ENCODE assay signal across 24 cellular contexts in the genomic region with DNA sequence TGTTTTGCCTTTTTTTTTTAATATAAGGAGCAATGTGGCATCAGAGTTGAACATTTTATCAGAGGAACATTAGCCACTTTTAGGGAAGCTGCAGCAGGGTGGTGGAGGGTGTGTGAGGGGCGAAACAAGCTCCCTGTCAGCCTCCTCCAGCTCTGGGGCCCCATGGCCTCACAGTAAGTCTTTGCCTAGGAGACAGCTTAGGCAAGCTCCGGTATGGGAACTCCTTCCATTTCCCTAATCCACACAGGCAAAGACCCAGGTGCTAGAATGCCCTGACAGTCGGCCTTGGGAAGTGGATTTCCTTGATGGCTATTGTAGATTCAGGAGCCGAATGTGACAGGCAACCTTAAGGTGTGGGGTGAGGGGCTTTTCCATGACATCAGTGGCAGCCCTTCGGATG. TPM values are rescaled to one million over a fixed set of nuclear protein-coding genes. Genes with fewer than 3 reads are reported as not detected.
"Had no signal": no experiment of that assay in that cellular context is flagged by ENCODE, and none has a peak within 500 bp of the region (broad histone marks: within the 10 kb centered on the region; RNA-seq: fewer than 3 reads in every experiment).

No MANE protein-coding gene starts in this region.

- H3K4me3 Mint-ChIP-seq: stimulated activated effector memory CD8-positive, alpha-beta T cell treated with anti-CD3 and anti-CD28 coated beads, Interleukin-12 subunit alpha, Interleukin-12 subunit beta, amount 100 ng/mL, for 72 hours; stimulated activated naive CD8-positive, alpha-beta T cell treated with anti-CD3 and anti-CD28 coated beads, Interleukin-15, Interleukin-2, amounts not matched to agents 100 ng/mL and 50 ng/mL, for 24 hours had no signal

- ATAC-seq: esophagus mucosa; heart left ventricle; left colon; left ventricle myocardium superior; psoas muscle; right lobe of liver; stimulated activated effector memory CD8-positive, alpha-beta T cell treated with anti-CD3 and anti-CD28 coated beads, Interleukin-12 subunit alpha, Interleukin-12 subunit beta, amount 100 ng/mL, for 72 hours had no signal

- H3K9me3 ChIP-seq: neutrophil, psoas muscle, right lobe of liver had no signal

- H3K27me3 ChIP-seq: heart left ventricle, right lobe of liver had no signal

- H3K36me3 Mint-ChIP-seq: stimulated activated effector memory CD8-positive, alpha-beta T cell treated with anti-CD3 and anti-CD28 coated beads, Interleukin-12 subunit alpha, Interleukin-12 subunit beta, amount 100 ng/mL, for 72 hours had no signal

- DNase-seq: cerebellar nuclear complex; dermis blood vessel endothelial cell; effector CD4-positive, alpha-beta T cell; heart left ventricle; hippocampal formation; left colon; left ventricle myocardium superior; psoas muscle; retina; right lobe of liver; stimulated activated CD4-positive, alpha-beta T cell treated with anti-CD3 and anti-CD28 coated beads, Interleukin-4, amount 100 ng/mL, for 1 hour; stimulated activated CD8-positive, alpha-beta memory T cell treated with anti-CD3 and anti-CD28 coated beads, Interleukin-4, amount 100 ng/mL, for 48 hours; trophoblast cell had no signal

- H3K27ac Mint-ChIP-seq: nephron; stimulated activated effector memory CD8-positive, alpha-beta T cell treated with anti-CD3 and anti-CD28 coated beads, Interleukin-12 subunit alpha, Interleukin-12 subunit beta, amount 100 ng/mL, for 72 hours; stimulated activated naive CD8-positive, alpha-beta T cell treated with anti-CD3 and anti-CD28 coated beads, Interleukin-15, Interleukin-2, amounts not matched to agents 100 ng/mL and 50 ng/mL, for 24 hours had no signal

- H3K4me3 ChIP-seq: heart left ventricle, lung, psoas muscle, right lobe of liver had no signal

- H3K4me1 ChIP-seq: psoas muscle had no signal

- H3K27me3 Mint-ChIP-seq: stimulated activated naive CD8-positive, alpha-beta T cell treated with anti-CD3 and anti-CD28 coated beads, Interleukin-15, Interleukin-2, amounts not matched to agents 100 ng/mL and 50 ng/mL, for 24 hours had no signal

- H3K27ac ChIP-seq: heart left ventricle, neutrophil, psoas muscle, right lobe of liver had no signal

- H3K36me3 ChIP-seq: heart left ventricle, neutrophil, right lobe of liver had no signal

- H3K9me3 Mint-ChIP-seq: nephron; stimulated activated effector memory CD8-positive, alpha-beta T cell treated with anti-CD3 and anti-CD28 coated beads, Interleukin-12 subunit alpha, Interleukin-12 subunit beta, amount 100 ng/mL, for 72 hours; stimulated activated naive CD8-positive, alpha-beta T cell treated with anti-CD3 and anti-CD28 coated beads, Interleukin-15, Interleukin-2, amounts not matched to agents 100 ng/mL and 50 ng/mL, for 24 hours had no signal

RNA-seq across cellular contexts. Expression of a gene that starts 0.9 kb away (rescaled TPM):
- total RNA-seq: esophagus mucosa, fibroblast of lung, kidney epithelial cell, left ventricle myocardium superior, mucosa of gallbladder, myocyte, osteoblast, psoas muscle, right lobe of liver had no signal
- polyA plus RNA-seq: fibroblast of lung, heart left ventricle, psoas muscle had no signal
